ENCODE assay signal across 29 cellular contexts in genomic region chr12:119546340-119546739, GRCh38. TPM values are rescaled to one million over a fixed set of nuclear protein-coding genes. Genes with fewer than 3 reads are reported as not detected.
"Had no signal": no experiment of that assay in that cellular context is flagged by ENCODE, and none has a peak within 500 bp of the region (broad histone marks: within the 10 kb centered on the region; RNA-seq: fewer than 3 reads in every experiment).

No MANE protein-coding gene starts in this region.

- H2AFZ ChIP-seq: neural progenitor cell, parathyroid adenoma had no signal

- DNase-seq: occipital lobe; ovary; posterior cingulate gyrus; psoas muscle; right cardiac atrium; right lobe of liver; sigmoid colon; small intestine; stimulated activated CD4-positive, alpha-beta T cell treated with anti-CD3 and anti-CD28 coated beads, Interleukin-15, amount 100 ng/mL, for 24 hours; stimulated activated CD4-positive, alpha-beta T cell treated with anti-CD3 and anti-CD28 coated beads, Interleukin-2, amount 100 ng/mL, for 24 hours; stimulated activated CD4-positive, alpha-beta T cell treated with anti-CD3 and anti-CD28 coated beads, Interleukin-2, amount 100 ng/mL, for 48 hours; stimulated activated CD4-positive, alpha-beta T cell treated with anti-CD3 and anti-CD28 coated beads, Interleukin-4, amount 100 ng/mL, for 24 hours; stimulated activated naive B cell treated with anti-CD40 and anti-IgM and Interleukin-4, amounts not matched to agents 10 μg/mL and 1 μg/mL and 100 μg/mL, for 72 hours; stimulated activated naive CD4-positive, alpha-beta T cell treated with Interleukin-2 at 50 U/mL for 16 hours; stomach; thyroid gland; trophoblast cell; upper lobe of left lung had no signal

- H3K27ac ChIP-seq: neural progenitor cell, ovary, parathyroid adenoma, psoas muscle, right lobe of liver, sigmoid colon, stomach, thoracic aorta, thyroid gland, tibial nerve, upper lobe of left lung, vagina had no signal

- H3K36me3 ChIP-seq: neural progenitor cell, ovary, right lobe of liver, sigmoid colon, stomach, thoracic aorta, thyroid gland, tibial nerve, upper lobe of left lung, vagina had no signal

- H3K9ac ChIP-seq: neural progenitor cell, parathyroid adenoma had no signal

- H3K4me3 ChIP-seq: neural progenitor cell, ovary, psoas muscle, right lobe of liver, sigmoid colon, stomach, thoracic aorta, thyroid gland, tibial nerve, upper lobe of left lung, vagina had no signal

- H3K4me2 ChIP-seq: neural progenitor cell had no signal

- ATAC-seq: psoas muscle; right cardiac atrium; right lobe of liver; stimulated activated effector memory CD8-positive, alpha-beta T cell treated with anti-CD3 and anti-CD28 coated beads, Interleukin-12 subunit alpha, Interleukin-12 subunit beta, amount 100 ng/mL, for 72 hours; stimulated activated naive B cell treated with anti-CD40 and anti-IgM and Interleukin-4, amounts not matched to agents 10 μg/mL and 1 μg/mL and 100 μg/mL, for 72 hours had no signal

- FAIRE-seq: small intestine, urothelium cell line had no signal

- H3K9me3 ChIP-seq: ovary, psoas muscle, right lobe of liver, sigmoid colon, stomach, thoracic aorta, thyroid gland, tibial nerve, upper lobe of left lung, vagina had no signal

- H3K27me3 ChIP-seq: ovary, right lobe of liver, thyroid gland, tibial nerve, upper lobe of left lung, vagina had no signal

- H3K4me1 ChIP-seq: neural progenitor cell, psoas muscle, right lobe of liver, sigmoid colon, stomach, thyroid gland, tibial nerve, upper lobe of left lung, vagina had no signal

RNA-seq across cellular contexts. Expression of gene TMEM233, which starts 47.2 kb away (rescaled TPM):
- total RNA-seq: occipital lobe, osteoblast, progenitor cell of endocrine pancreas, sigmoid colon, temporal lobe had no signal
- polyA plus RNA-seq: neural cell had no signal
